25 cellular contexts compared by ENCODE assay signal in genomic region chr17:52030096-52030495, GRCh38.
"Had no signal": no experiment of that assay in that cellular context is flagged by ENCODE, and none has a peak within 500 bp of the region (broad histone marks: within the 10 kb centered on the region; RNA-seq: fewer than 3 reads in every experiment).

No MANE protein-coding gene starts in this region.

- H3K79me2 ChIP-seq: parathyroid adenoma had no signal

- H3K4me3 ChIP-seq: heart left ventricle, left lung, lung, psoas muscle, right atrium auricular region, right lobe of liver, smooth muscle cell, thyroid gland, upper lobe of right lung had no signal

- ATAC-seq: heart left ventricle; left colon; left lung; naive thymus-derived CD8-positive, alpha-beta T cell; psoas muscle; right lobe of liver; stimulated activated memory B cell treated with anti-CD40 and anti-IgM and Interleukin-4, amounts not matched to agents 10 μg/mL and 1 μg/mL and 100 μg/mL, for 72 hours; stimulated activated naive CD8-positive, alpha-beta T cell treated with anti-CD3 and anti-CD28 coated beads, Interleukin-15, amount 100 ng/mL, for 72 hours; upper lobe of right lung had no signal

- H3K36me3 ChIP-seq: heart left ventricle, left lung, right atrium auricular region, right lobe of liver, thyroid gland, upper lobe of right lung had no signal

- H2AFZ ChIP-seq: parathyroid adenoma had no signal

- H3K4me1 ChIP-seq: heart left ventricle, left lung, parathyroid adenoma, psoas muscle, right atrium auricular region, right lobe of liver, thyroid gland, upper lobe of right lung had no signal

- H3K9ac ChIP-seq: parathyroid adenoma had no signal

- H3K4me2 ChIP-seq: smooth muscle cell had no signal

- DNase-seq: heart left ventricle; hypothalamus; immature natural killer cell; kidney; left colon; left lung; naive thymus-derived CD8-positive, alpha-beta T cell; nucleus accumbens; psoas muscle; right lobe of liver; stimulated activated CD4-positive, alpha-beta T cell treated with anti-CD3 and anti-CD28 coated beads, Interleukin-1b, Interleukin-23, amount 100 ng/mL, for 48 hours; stimulated activated CD4-positive, alpha-beta T cell treated with anti-CD3 and anti-CD28 coated beads, Interleukin-2, amount 100 ng/mL, for 48 hours; stimulated activated CD4-positive, alpha-beta T cell treated with anti-CD3 and anti-CD28 coated beads, Interleukin-4, amount 100 ng/mL, for 4 hours; stimulated activated CD8-positive, alpha-beta memory T cell treated with anti-CD3 and anti-CD28 coated beads, Interleukin-4, amount 100 ng/mL, for 48 hours; stimulated activated naive CD4-positive, alpha-beta T cell treated with Interleukin-2 at 50 U/mL for 16 hours; stimulated activated naive CD8-positive, alpha-beta T cell treated with anti-CD3 and anti-CD28 coated beads, Interleukin-15, amount 100 ng/mL, for 72 hours; substantia nigra; thyroid gland; trophoblast cell; upper lobe of right lung had no signal

- H3K9me3 ChIP-seq: heart left ventricle, left lung, psoas muscle, right atrium auricular region, right lobe of liver, thyroid gland, upper lobe of right lung had no signal

- H3K27me3 ChIP-seq: heart left ventricle, left lung, right atrium auricular region, right lobe of liver, thyroid gland, upper lobe of right lung had no signal

- H3K27ac ChIP-seq: heart left ventricle, left lung, parathyroid adenoma, psoas muscle, right atrium auricular region, right lobe of liver, thyroid gland, upper lobe of right lung had no signal
